8 cellular contexts compared by ENCODE assay signal in the genomic region with DNA sequence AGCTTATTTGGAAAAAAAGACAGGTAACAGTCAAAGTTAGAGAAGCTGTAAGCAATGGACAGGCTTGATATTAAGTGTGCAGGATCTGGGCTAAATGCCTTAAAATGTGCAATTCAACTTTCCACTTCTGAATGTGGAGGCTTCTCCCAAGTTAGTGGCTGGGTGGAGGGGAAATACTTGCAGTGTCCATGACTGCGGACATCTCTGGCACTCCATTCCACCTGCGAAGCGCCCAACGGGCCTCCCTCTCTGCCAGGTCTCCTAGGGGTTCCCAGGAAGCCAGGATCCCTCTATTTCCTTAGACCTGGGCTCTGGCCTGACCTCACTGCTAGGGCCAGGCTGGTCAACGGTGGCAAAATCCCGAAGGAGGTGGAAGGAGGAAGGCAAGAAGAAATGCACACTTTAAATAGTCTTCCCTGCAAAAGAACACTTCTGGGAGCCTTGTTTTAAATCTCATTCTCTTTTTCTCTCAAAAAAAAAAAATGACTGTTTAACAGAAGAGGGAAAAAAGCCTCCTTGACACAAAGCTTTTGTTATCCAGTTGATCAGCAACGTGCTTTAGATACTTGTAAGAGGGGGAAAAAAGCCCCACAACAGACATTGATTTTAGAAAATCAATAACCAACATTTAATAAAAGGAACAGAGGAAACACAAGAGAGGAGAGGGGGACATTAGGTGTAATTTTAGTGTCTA. TPM values are rescaled to one million over a fixed set of nuclear protein-coding genes. Genes with fewer than 3 reads are reported as not detected.
DNase-seq lines count a peak whose midpoint lies in the region; ATAC-seq and TF ChIP-seq lines count a peak whose summit lies in the region.

No MANE protein-coding gene starts in this region.

- peak overlapping the region; percentile 98 for H3K27ac ChIP-seq in left ventricle myocardium inferior (replicated peaks)

- H3K4me1 Mint-ChIP-seq in activated CD4-positive, alpha-beta memory T cell treated with anti-CD3 and anti-CD28 coated beads for 36 hours (ENCODE audit: low read depth), result peaks cover 31% of the 10 kb centered on the region

- H3K9me3 ChIP-seq in left ventricle myocardium inferior (replicated peaks), result no peaks in the 10 kb centered on the region

- peak overlapping the region; percentile 85 for H3K4me3 ChIP-seq in left ventricle myocardium inferior

- TF ChIP-seq CTCF in left ventricle myocardium inferior (IDR thresholded peaks at IDR 0.05; ENCODE audit: borderline replicate concordance), result no peak

- no peaks in the 10 kb centered on the region for H3K9me3 Mint-ChIP-seq in activated CD4-positive, alpha-beta memory T cell treated with anti-CD3 and anti-CD28 coated beads for 36 hours

- CTCF ChIA-PET in activated CD4-positive, alpha-beta memory T cell treated with anti-CD3 and anti-CD28 coated beads for 36 hours (lab: Charles Lee), result no interaction called here

- intact Hi-C loops in activated CD4-positive, alpha-beta memory T cell treated with anti-CD3 and anti-CD28 coated beads for 36 hours (cut with micrococcal nuclease), result loop anchor here (5.0 to 10.0 kb wide), 4 partner anchors 333 to 1390 kb away; a partner anchor contains a TSS
- intact Hi-C loops in left ventricle myocardium inferior (cut with micrococcal nuclease) (loop anchor here (10.0 kb wide), 1 partner anchor 190 kb away; no protein-coding TSS in a partner anchor), sciatic nerve (cut with DNase I) (no loop called here)

- H3K27me3 ChIP-seq in left ventricle myocardium inferior (ENCODE audit: low read depth), result peaks cover 6% of the 10 kb centered on the region

- peaks cover 5% of the 10 kb centered on the region for H3K36me3 Mint-ChIP-seq in activated CD4-positive, alpha-beta memory T cell treated with anti-CD3 and anti-CD28 coated beads for 36 hours

- POLR2A ChIA-PET in activated CD4-positive, alpha-beta memory T cell treated with anti-CD3 and anti-CD28 coated beads for 36 hours (lab: Charles Lee), result interaction anchor here (0.6 to 1.3 kb wide), 4 partner anchors 22 to 943 kb away, joined by 3 to 9 read pairs (median 3); no protein-coding TSS in a partner anchor

- H3K36me3 ChIP-seq in left ventricle myocardium inferior, result no peaks in the 10 kb centered on the region

- peak; percentile 43 for DNase-seq in EH (ENCODE audit: low read depth)
- no peak for DNase-seq in activated CD4-positive, alpha-beta memory T cell treated with anti-CD3 and anti-CD28 coated beads for 36 hours
- no peak for DNase-seq in left ventricle myocardium inferior
- DNase-seq in sciatic nerve (ENCODE audit: low spot score), result no peak
- no peak for DNase-seq in ecto neural progenitor cell (ENCODE audit: low spot score)
- no peak for DNase-seq in stimulated activated CD4-positive, alpha-beta T cell treated with anti-CD3 and anti-CD28 coated beads, Interleukin-4, amount 100 ng/mL, for 1 hour
- DNase-seq in NCI-H524 treated with DMSO at 0.1 percent for 48 hours (lab: John Stamatoyannopoulos, UW), result no peak
- DNase-seq in D341Med (ENCODE audit: low spot score), result no peak

- H3K27me3 Mint-ChIP-seq in activated CD4-positive, alpha-beta memory T cell treated with anti-CD3 and anti-CD28 coated beads for 36 hours, result peaks cover 46% of the 10 kb centered on the region

- ATAC-seq in sciatic nerve, result peak; percentile 2

- peaks cover 74% of the 10 kb centered on the region for H3K4me1 ChIP-seq in left ventricle myocardium inferior

- peak overlapping the region; percentile 67 for H3K4me3 Mint-ChIP-seq in activated CD4-positive, alpha-beta memory T cell treated with anti-CD3 and anti-CD28 coated beads for 36 hours

- H3K27ac Mint-ChIP-seq in activated CD4-positive, alpha-beta memory T cell treated with anti-CD3 and anti-CD28 coated beads for 36 hours, result no peak overlapping the region

RNA-seq across cellular contexts. Expression of a gene that starts 5.0 kb away (rescaled TPM):
- 10 to 100 TPM; 16.8 to 17.1 TPM for total RNA-seq in activated CD4-positive, alpha-beta memory T cell treated with anti-CD3 and anti-CD28 coated beads for 36 hours
- 89.1 TPM for total RNA-seq in left ventricle myocardium inferior
- total RNA-seq in sciatic nerve, result 440 TPM
